Comparison of ENCODE assay signal across 10 cellular contexts in genomic region chr1:27572679-27573426, GRCh38. TPM values are rescaled to one million over a fixed set of nuclear protein-coding genes. Genes with fewer than 3 reads are reported as not detected.
DNase-seq lines count a peak whose midpoint lies in the region; ATAC-seq, FAIRE-seq and TF ChIP-seq lines count a peak whose summit lies in the region.
"Had no signal": no experiment of that assay in that cellular context is flagged by ENCODE, and none has a peak within 500 bp of the region (broad histone marks: within the 10 kb centered on the region; RNA-seq: fewer than 3 reads in every experiment).

No MANE protein-coding gene starts in this region.

- 20 to 46% methylated on average over 1 to 4 of the region's 14 CpGs for WGBS in gastroesophageal sphincter (ENCODE audit: low coverage in 1 of 2), 2 donors
- no CpG with 5 or more reads among the region's 14 CpGs for WGBS in trophoblast cell (ENCODE audit: extremely low coverage, insufficient coverage, insufficient read length)

- peak overlapping the region; percentile 55 for H4K8ac ChIP-seq in trophoblast cell (ENCODE audit: low read depth, low read length)

- peak overlapping the region; percentile 95 for H2BK120ac ChIP-seq in trophoblast cell (ENCODE audit: insufficient read depth, low read length, poor library complexity)

- peaks cover 11% of the 10 kb centered on the region for H3K4me1 Mint-ChIP-seq in activated T-helper 2 cell treated with anti-CD3 and anti-CD28 coated beads, Interferon-gamma antibody, Interleukin-2, Interleukin-4, amounts not matched to agents 10 μg/mL and 5 μg/mL and 100 μg/mL, durations not matched to agents 14 hours and 24 hours and 36 hours (ENCODE audit: low read depth)

- no peak for TF ChIP-seq EP300 in gastroesophageal sphincter (IDR thresholded peaks at IDR 0.05)

- H3K4ac ChIP-seq in trophoblast cell (ENCODE audit: low read depth, low read length): peak overlapping the region; percentile 80

- no peak overlapping the region for H4K12ac ChIP-seq in trophoblast cell (ENCODE audit: low read depth, low read length)

- H3K27ac ChIP-seq in RWPE2 (ENCODE audit: poor library complexity, severe bottlenecking) (peak overlapping the region; percentile 88), gastroesophageal sphincter (peak overlapping the region; percentile 76 to 98 (median 94)), trophoblast cell (ENCODE audit: low read depth, low read length) (peak overlapping the region; percentile 99)

- H3K79me2 ChIP-seq in trophoblast cell (ENCODE audit: control insufficient read depth, insufficient read depth, low read length, poor library complexity): peaks cover 35% of the 10 kb centered on the region

- H3K79me1 ChIP-seq in trophoblast cell (ENCODE audit: low read length): peaks cover 73% of the 10 kb centered on the region

- H3K4me3 ChIP-seq in BE2C (ENCODE audit: low read depth, low read length) (no peak overlapping the region), RWPE2 (ENCODE audit: severe bottlenecking) (no peak overlapping the region), gastroesophageal sphincter (no peak overlapping the region), trophoblast cell (ENCODE audit: low read depth, low read length) (no peak overlapping the region)

- no peak overlapping the region for H3K23ac ChIP-seq in trophoblast cell (ENCODE audit: low read length)

- TF ChIP-seq POLR2A in gastroesophageal sphincter (IDR thresholded peaks at IDR 0.05): no peak

- no peak overlapping the region for H2AFZ ChIP-seq in trophoblast cell (ENCODE audit: insufficient read depth, low read length, poor library complexity)

- DNase-seq in BE2C (peak; percentile 68), RWPE2 (ENCODE audit: low spot score) (no peak), trophoblast cell (no peak), SW480 (ENCODE audit: low spot score) (no peak), HTR-8/SVneo (ENCODE audit: insufficient read length, low spot score) (no peak)
- no peak for DNase-seq in activated T-helper 2 cell treated with anti-CD3 and anti-CD28 coated beads, Interferon-gamma antibody, Interleukin-2, Interleukin-4, amounts not matched to agents 10 μg/mL and 5 μg/mL and 100 μg/mL, durations not matched to agents 14 hours and 24 hours and 36 hours (ENCODE audit: low spot score)
- DNase-seq: activated effector memory CD4-positive, alpha-beta T cell treated with Interleukin-2 at 50 U/mL for 16 hours; SHP77 had no signal

- H3K27me3 ChIP-seq in BE2C: no peaks in the 10 kb centered on the region
- H3K27me3 ChIP-seq in RWPE2 (ENCODE audit: insufficient read depth, poor library complexity, severe bottlenecking): no peaks in the 10 kb centered on the region
- H3K27me3 ChIP-seq in gastroesophageal sphincter: no peaks in the 10 kb centered on the region
- no peaks in the 10 kb centered on the region for H3K27me3 ChIP-seq in trophoblast cell (ENCODE audit: insufficient read depth, low read length)

- H4K91ac ChIP-seq in trophoblast cell (ENCODE audit: low read depth, low read length): peak overlapping the region; percentile 100

- no peak overlapping the region for H3K27ac Mint-ChIP-seq in activated T-helper 2 cell treated with anti-CD3 and anti-CD28 coated beads, Interferon-gamma antibody, Interleukin-2, Interleukin-4, amounts not matched to agents 10 μg/mL and 5 μg/mL and 100 μg/mL, durations not matched to agents 14 hours and 24 hours and 36 hours

- peak overlapping the region; percentile 74 for H3K4me2 ChIP-seq in trophoblast cell (ENCODE audit: low read length)

- H3K36me3 ChIP-seq in BE2C (no peaks in the 10 kb centered on the region), RWPE2 (ENCODE audit: low read depth) (peaks cover 3% of the 10 kb centered on the region; the same call in 1 of the 2 replicates), gastroesophageal sphincter (no peaks in the 10 kb centered on the region), trophoblast cell (ENCODE audit: control insufficient read depth in 1 of 2, insufficient read depth in 2 of 2, low read length in 2 of 2) (peaks cover 3 to 4% of the 10 kb centered on the region in 2 experiments)

- H3K9me3 ChIP-seq in BE2C (no peaks in the 10 kb centered on the region), RWPE2 (ENCODE audit: severe bottlenecking) (no peaks in the 10 kb centered on the region), gastroesophageal sphincter (no peaks in the 10 kb centered on the region), trophoblast cell (ENCODE audit: insufficient read depth, low read depth, low read length) (no peaks in the 10 kb centered on the region)

- peaks cover 37% of the 10 kb centered on the region for H3K4me1 ChIP-seq in BE2C
- peaks cover 60% of the 10 kb centered on the region for H3K4me1 ChIP-seq in RWPE2 (ENCODE audit: insufficient read depth, poor library complexity, severe bottlenecking)
- peaks cover 28 to 99% (median 84%) of the 10 kb centered on the region in 3 donors for H3K4me1 ChIP-seq in gastroesophageal sphincter
- H3K4me1 ChIP-seq in trophoblast cell (ENCODE audit: control insufficient read depth in 1 of 2, insufficient read depth in 2 of 2, low read length in 2 of 2): peaks cover 70 to 78% of the 10 kb centered on the region in 2 experiments

- no peaks in the 10 kb centered on the region for H3K9me3 Mint-ChIP-seq in activated T-helper 2 cell treated with anti-CD3 and anti-CD28 coated beads, Interferon-gamma antibody, Interleukin-2, Interleukin-4, amounts not matched to agents 10 μg/mL and 5 μg/mL and 100 μg/mL, durations not matched to agents 14 hours and 24 hours and 36 hours

- peak overlapping the region; percentile 28 for H3K9ac ChIP-seq in trophoblast cell (ENCODE audit: low read length)

- TF ChIP-seq CTCF in BE2C (IDR thresholded peaks at IDR 0.05; ENCODE audit: low read depth, low read length) (no peak), RWPE2 (IDR thresholded peaks at IDR 0.05; ENCODE audit: poor library complexity, severe bottlenecking) (no peak), gastroesophageal sphincter (IDR thresholded peaks at IDR 0.05) (no peak)

- peak overlapping the region; percentile 12 for H2AK5ac ChIP-seq in trophoblast cell (ENCODE audit: low read length)

- H2BK5ac ChIP-seq in trophoblast cell (ENCODE audit: low read depth, low read length, poor library complexity): peak overlapping the region; percentile 99

- H3K4me3 Mint-ChIP-seq in activated T-helper 2 cell treated with anti-CD3 and anti-CD28 coated beads, Interferon-gamma antibody, Interleukin-2, Interleukin-4, amounts not matched to agents 10 μg/mL and 5 μg/mL and 100 μg/mL, durations not matched to agents 14 hours and 24 hours and 36 hours (ENCODE audit: low read depth): no peak overlapping the region

- peaks cover 3% of the 10 kb centered on the region for H3K36me3 Mint-ChIP-seq in activated T-helper 2 cell treated with anti-CD3 and anti-CD28 coated beads, Interferon-gamma antibody, Interleukin-2, Interleukin-4, amounts not matched to agents 10 μg/mL and 5 μg/mL and 100 μg/mL, durations not matched to agents 14 hours and 24 hours and 36 hours (ENCODE audit: low read depth)

- peak overlapping the region; percentile 64 for H3K14ac ChIP-seq in trophoblast cell (ENCODE audit: low read length)

- H2BK12ac ChIP-seq in trophoblast cell (ENCODE audit: low read length): peak overlapping the region; percentile 37

- intact Hi-C loops in activated T-helper 2 cell treated with anti-CD3 and anti-CD28 coated beads, Interferon-gamma antibody, Interleukin-2, Interleukin-4, amounts not matched to agents 10 μg/mL and 5 μg/mL and 100 μg/mL, durations not matched to agents 14 hours and 24 hours and 36 hours (cut with micrococcal nuclease): no loop called here

- no peak for FAIRE-seq in HTR-8/SVneo (lab: Jason Lieb, UNC)

- H3K18ac ChIP-seq in trophoblast cell (ENCODE audit: low read length): peak overlapping the region; percentile 75

- peaks cover 15% of the 10 kb centered on the region for H3K27me3 Mint-ChIP-seq in activated T-helper 2 cell treated with anti-CD3 and anti-CD28 coated beads, Interferon-gamma antibody, Interleukin-2, Interleukin-4, amounts not matched to agents 10 μg/mL and 5 μg/mL and 100 μg/mL, durations not matched to agents 14 hours and 24 hours and 36 hours (ENCODE audit: low read depth)

- ATAC-seq in RWPE2 (ENCODE audit: low read depth) (no peak), gastroesophageal sphincter (no peak), GM19023 (IDR thresholded peaks at IDR 0.05; ENCODE audit: unreplicated experiment) (no peak)

RNA-seq across cellular contexts. Expression of gene AHDC1, which starts 31.1 kb away (rescaled TPM):
- polyA plus RNA-seq in BE2C (2012; ENCODE audit: insufficient read depth, insufficient read length, low read depth): 49.9 TPM
- total RNA-seq in gastroesophageal sphincter: 10 to 100 TPM; 18.2 to 50.3 (median 27.7) TPM
- 37.4 and 37.5 TPM in 2 replicates for polyA plus RNA-seq in trophoblast cell (2013)
- total RNA-seq in activated T-helper 2 cell treated with anti-CD3 and anti-CD28 coated beads, Interferon-gamma antibody, Interleukin-2, Interleukin-4, amounts not matched to agents 10 μg/mL and 5 μg/mL and 100 μg/mL, durations not matched to agents 14 hours and 24 hours and 36 hours: 28.5 and 29.3 TPM in 2 replicates
